Comparison of ENCODE assay signal across 15 cellular contexts in the genomic region with DNA sequence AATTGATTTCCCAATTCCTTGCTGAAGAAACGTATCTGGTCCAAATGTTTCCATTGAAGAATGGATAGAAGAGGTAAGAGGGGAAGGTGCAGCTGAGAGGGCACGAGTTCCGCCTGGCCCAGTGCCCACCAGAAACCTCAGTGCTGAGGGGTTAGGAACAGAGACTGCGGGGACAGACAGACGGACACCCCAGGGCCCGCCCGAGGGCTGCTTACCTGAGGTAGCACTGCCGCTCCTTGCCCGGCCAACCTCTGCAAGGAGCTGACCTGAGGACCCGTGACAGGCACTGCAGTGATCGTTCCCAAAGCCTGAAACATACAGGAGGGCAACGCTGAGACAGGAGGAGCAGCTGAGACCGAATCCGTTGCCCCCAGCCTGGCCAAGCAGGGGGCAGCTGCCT.
"Had no signal": no experiment of that assay in that cellular context is flagged by ENCODE, and none has a peak within 500 bp of the region (broad histone marks: within the 10 kb centered on the region; RNA-seq: fewer than 3 reads in every experiment).

No MANE protein-coding gene starts in this region.

- H3K27ac Mint-ChIP-seq: activated naive CD4-positive, alpha-beta T cell treated with anti-CD3 and anti-CD28 coated beads, Interleukin-2, amount 50 U/mL, for 24 hours; stimulated activated naive CD8-positive, alpha-beta T cell treated with anti-CD3 and anti-CD28 coated beads, Interleukin-15, amount 100 ng/mL, for 72 hours had no signal

- ATAC-seq: naive thymus-derived CD8-positive, alpha-beta T cell; stimulated activated naive CD8-positive, alpha-beta T cell treated with anti-CD3 and anti-CD28 coated beads, Interleukin-15, amount 100 ng/mL, for 72 hours had no signal

- H3K9me3 Mint-ChIP-seq: activated naive CD4-positive, alpha-beta T cell treated with anti-CD3 and anti-CD28 coated beads, Interleukin-2, amount 50 U/mL, for 24 hours; stimulated activated naive CD8-positive, alpha-beta T cell treated with anti-CD3 and anti-CD28 coated beads, Interleukin-15, amount 100 ng/mL, for 72 hours had no signal

- H3K4me1 ChIP-seq: SJCRH30, suprapubic skin, transverse colon had no signal

- H3K27me3 Mint-ChIP-seq: activated naive CD4-positive, alpha-beta T cell treated with anti-CD3 and anti-CD28 coated beads, Interleukin-2, amount 50 U/mL, for 24 hours; stimulated activated naive CD8-positive, alpha-beta T cell treated with anti-CD3 and anti-CD28 coated beads, Interleukin-15, amount 100 ng/mL, for 72 hours had no signal

- H3K4me3 ChIP-seq: cardiac muscle cell, dorsolateral prefrontal cortex, SJCRH30, suprapubic skin, transverse colon had no signal

- H3K9me3 ChIP-seq: SJCRH30, suprapubic skin, transverse colon had no signal

- H3K27me3 ChIP-seq: cardiac muscle cell, dorsolateral prefrontal cortex, SJCRH30, transverse colon had no signal

- H3K4me1 Mint-ChIP-seq: activated naive CD4-positive, alpha-beta T cell treated with anti-CD3 and anti-CD28 coated beads, Interleukin-2, amount 50 U/mL, for 24 hours; naive thymus-derived CD8-positive, alpha-beta T cell; stimulated activated naive CD8-positive, alpha-beta T cell treated with anti-CD3 and anti-CD28 coated beads, Interleukin-15, amount 100 ng/mL, for 72 hours had no signal

- DNase-seq: activated CD4-positive, alpha-beta T cell treated with anti-CD3 and anti-CD28 coated beads for 1 hour; activated CD8-positive, alpha-beta memory T cell treated with anti-CD3 and anti-CD28 coated beads for 24 hours; activated CD8-positive, alpha-beta memory T cell treated with anti-CD3 and anti-CD28 coated beads, Interleukin-2, amount 50 U/mL, for 48 hours; activated effector memory CD4-positive, alpha-beta T cell treated with anti-CD3 and anti-CD28 coated beads, Interleukin-2, amount 50 U/mL, for 16 hours; activated T-cell treated with anti-CD3 and anti-CD28 coated beads, Interleukin-2, amount 50 U/mL, for 48 hours; erythroblast; SJCRH30; stimulated activated naive CD8-positive, alpha-beta T cell treated with anti-CD3 and anti-CD28 coated beads, Interleukin-15, amount 100 ng/mL, for 72 hours; transverse colon had no signal

- H3K27ac ChIP-seq: cardiac muscle cell, dorsolateral prefrontal cortex, SJCRH30, suprapubic skin, transverse colon, VCaP had no signal

- H3K36me3 Mint-ChIP-seq: activated naive CD4-positive, alpha-beta T cell treated with anti-CD3 and anti-CD28 coated beads, Interleukin-2, amount 50 U/mL, for 24 hours; naive thymus-derived CD8-positive, alpha-beta T cell had no signal

- H3K36me3 ChIP-seq: cardiac muscle cell, SJCRH30, suprapubic skin, transverse colon had no signal

- H3K4me3 Mint-ChIP-seq: activated naive CD4-positive, alpha-beta T cell treated with anti-CD3 and anti-CD28 coated beads, Interleukin-2, amount 50 U/mL, for 24 hours; naive thymus-derived CD8-positive, alpha-beta T cell; stimulated activated naive CD8-positive, alpha-beta T cell treated with anti-CD3 and anti-CD28 coated beads, Interleukin-15, amount 100 ng/mL, for 72 hours had no signal
